ENCODE assay signal across 6 cellular contexts in genomic region chr6:146975093-146975492, GRCh38.
"Had no signal": no experiment of that assay in that cellular context is flagged by ENCODE, and none has a peak within 500 bp of the region (broad histone marks: within the 10 kb centered on the region; RNA-seq: fewer than 3 reads in every experiment).

No MANE protein-coding gene starts in this region.

- H3K27ac ChIP-seq: HL-60 had no signal

- DNase-seq: H9, HCEC 1CT, KBM-7 had no signal

- ATAC-seq: GM23338, HepG2 had no signal

- H3K4me3 ChIP-seq: GM23338 had no signal
